16 cellular contexts compared by ENCODE assay signal in the genomic region with DNA sequence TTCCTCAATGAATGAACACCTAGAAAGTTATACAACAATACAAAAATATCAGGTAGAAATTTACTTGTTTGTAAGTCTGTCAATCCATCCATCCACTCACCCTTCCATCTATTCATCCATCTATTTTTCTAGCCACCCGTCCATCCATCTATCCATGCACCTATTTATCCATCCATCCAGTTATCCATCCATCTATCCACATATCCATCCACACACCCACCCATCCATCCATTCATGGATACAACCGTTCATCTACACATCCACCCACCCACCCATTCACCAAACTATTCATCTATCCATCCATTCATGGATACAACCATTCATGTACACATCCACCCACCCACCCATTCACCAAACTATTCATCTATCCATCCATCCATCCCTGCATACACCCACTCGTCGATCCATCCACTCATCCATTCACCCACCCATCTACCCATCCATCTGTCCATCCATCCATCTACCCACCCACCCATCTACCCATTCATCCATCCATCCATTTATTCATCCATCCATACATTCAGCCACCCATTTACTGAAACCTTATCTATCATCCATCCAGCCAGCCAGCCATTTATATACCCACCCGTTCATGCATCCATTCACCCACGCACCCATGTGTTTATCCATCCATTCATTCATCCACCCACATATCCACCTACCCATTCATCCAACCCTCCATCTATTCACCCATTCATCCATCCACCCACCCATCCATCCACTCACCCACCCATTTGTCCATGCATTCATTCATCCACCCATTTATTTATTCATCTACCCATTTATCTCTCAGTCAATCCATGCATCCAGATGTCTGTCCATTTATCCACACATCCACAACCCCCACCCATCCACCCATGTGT. TPM values are rescaled to one million over a fixed set of nuclear protein-coding genes. Genes with fewer than 3 reads are reported as not detected.
DNase-seq lines count a peak whose midpoint lies in the region; TF ChIP-seq lines count a peak whose summit lies in the region.
"Had no signal": no experiment of that assay in that cellular context is flagged by ENCODE, and none has a peak within 500 bp of the region (broad histone marks: within the 10 kb centered on the region; RNA-seq: fewer than 3 reads in every experiment).

No MANE protein-coding gene starts in this region.

- H3K27ac ChIP-seq in hepatocyte = peak overlapping the region; percentile 62
- H3K27ac ChIP-seq: HL-60 had no signal

- no peaks in the 10 kb centered on the region for H3K9me2 ChIP-seq in hepatocyte (replicated peaks; ENCODE audit: insufficient read depth)

- intact Hi-C loops in activated CD4-positive, alpha-beta memory T cell treated with anti-CD3 and anti-CD28 coated beads for 36 hours (cut with micrococcal nuclease) = no loop called here
- intact Hi-C loops in posterior vena cava (cut with DNase I) = no loop called here

- H3K36me3 ChIP-seq in hepatocyte (replicated peaks; ENCODE audit: insufficient read depth, low read depth) = no peaks in the 10 kb centered on the region
- H3K36me3 ChIP-seq: BE2C had no signal

- peaks cover 19% of the 10 kb centered on the region for H3K4me1 ChIP-seq in hepatocyte (ENCODE audit: insufficient read depth)
- H3K4me1 ChIP-seq: BE2C had no signal

- WGBS in hepatocyte (ENCODE audit: low lambda C conversion rate, missing lambda C conversion rate) = 84% methylated on average over 6 of the region's 6 CpGs

- POLR2A ChIA-PET in activated CD4-positive, alpha-beta memory T cell treated with anti-CD3 and anti-CD28 coated beads for 36 hours (lab: Charles Lee) = no interaction called here
- POLR2A ChIA-PET in activated CD4-positive, alpha-beta memory T cell treated with anti-CD3 and anti-CD28 coated beads, Interleukin-2, amount 10 ng/mL, durations not matched to agents 7 days and 5 days (lab: Charles Lee) = no interaction called here

- H3K79me2 ChIP-seq in hepatocyte = no peaks in the 10 kb centered on the region

- H3K4me3 Mint-ChIP-seq in activated CD4-positive, alpha-beta memory T cell treated with anti-CD3 and anti-CD28 coated beads for 36 hours = no peak overlapping the region
- H3K4me3 Mint-ChIP-seq in activated CD4-positive, alpha-beta memory T cell treated with anti-CD3 and anti-CD28 coated beads, Interleukin-2, amount 10 ng/mL, durations not matched to agents 7 days and 5 days = no peak overlapping the region
- H3K4me3 Mint-ChIP-seq: CD4-positive, alpha-beta T cell; GM23338; HFFc6 had no signal

- H3K36me3 Mint-ChIP-seq in activated CD4-positive, alpha-beta memory T cell treated with anti-CD3 and anti-CD28 coated beads for 36 hours = peaks cover 5% of the 10 kb centered on the region
- H3K36me3 Mint-ChIP-seq in activated CD4-positive, alpha-beta memory T cell treated with anti-CD3 and anti-CD28 coated beads, Interleukin-2, amount 10 ng/mL, durations not matched to agents 7 days and 5 days (ENCODE audit: low read depth) = no peaks in the 10 kb centered on the region

- no peaks in the 10 kb centered on the region for H3K9me3 Mint-ChIP-seq in activated CD4-positive, alpha-beta memory T cell treated with anti-CD3 and anti-CD28 coated beads for 36 hours
- H3K9me3 Mint-ChIP-seq in activated CD4-positive, alpha-beta memory T cell treated with anti-CD3 and anti-CD28 coated beads, Interleukin-2, amount 10 ng/mL, durations not matched to agents 7 days and 5 days = peaks cover 3% of the 10 kb centered on the region
- H3K9me3 Mint-ChIP-seq: CD4-positive, alpha-beta T cell; GM23338; HFFc6 had no signal

- CTCF ChIA-PET in activated CD4-positive, alpha-beta memory T cell treated with anti-CD3 and anti-CD28 coated beads for 36 hours (lab: Charles Lee) = no interaction called here
- CTCF ChIA-PET in activated CD4-positive, alpha-beta memory T cell treated with anti-CD3 and anti-CD28 coated beads, Interleukin-2, amount 10 ng/mL, durations not matched to agents 7 days and 5 days (lab: Charles Lee) = no interaction called here

- H3K4me3 ChIP-seq in hepatocyte = no peak overlapping the region
- H3K4me3 ChIP-seq: GM23338 had no signal

- H3K27me3 ChIP-seq in hepatocyte = no peaks in the 10 kb centered on the region
- H3K27me3 ChIP-seq: BE2C had no signal

- no peaks in the 10 kb centered on the region for H3K27me3 Mint-ChIP-seq in activated CD4-positive, alpha-beta memory T cell treated with anti-CD3 and anti-CD28 coated beads for 36 hours
- H3K27me3 Mint-ChIP-seq in activated CD4-positive, alpha-beta memory T cell treated with anti-CD3 and anti-CD28 coated beads, Interleukin-2, amount 10 ng/mL, durations not matched to agents 7 days and 5 days = peaks cover 5% of the 10 kb centered on the region
- H3K27me3 Mint-ChIP-seq: CD4-positive, alpha-beta T cell had no signal

- H3K4me1 Mint-ChIP-seq in activated CD4-positive, alpha-beta memory T cell treated with anti-CD3 and anti-CD28 coated beads for 36 hours (ENCODE audit: low read depth) = no peaks in the 10 kb centered on the region
- H3K4me1 Mint-ChIP-seq in activated CD4-positive, alpha-beta memory T cell treated with anti-CD3 and anti-CD28 coated beads, Interleukin-2, amount 10 ng/mL, durations not matched to agents 7 days and 5 days = no peaks in the 10 kb centered on the region
- H3K4me1 Mint-ChIP-seq: GM23338 had no signal

- TF ChIP-seq CTCF in hepatocyte (IDR thresholded peaks at IDR 0.05; ENCODE audit: poor library complexity) = no peak

- DNase-seq in activated CD4-positive, alpha-beta memory T cell treated with anti-CD3 and anti-CD28 coated beads for 36 hours = no peak
- no peak for DNase-seq in activated CD4-positive, alpha-beta memory T cell treated with anti-CD3 and anti-CD28 coated beads, Interleukin-2, amount 10 ng/mL, durations not matched to agents 7 days and 5 days
- DNase-seq in hepatocyte (ENCODE audit: low spot score) = no peak
- peak; percentile 5 for DNase-seq in posterior vena cava (ENCODE audit: low spot score)
- DNase-seq in hippocampal formation (lab: John Stamatoyannopoulos, UW) = no peak
- no peak for DNase-seq in UCSD-AML1 (lab: John Stamatoyannopoulos, UW; ENCODE audit: unreplicated experiment)
- DNase-seq in activated naive CD4-positive, alpha-beta T cell treated with Interleukin-2 at 50 U/mL for 16 hours = no peak
- DNase-seq: 8988T; BE2C; C1 segment of cervical spinal cord; Caco-2; CD4-positive, alpha-beta T cell; HCEC 1CT; HFFc6 had no signal

- peak overlapping the region; percentile 42 for H3K27ac Mint-ChIP-seq in activated CD4-positive, alpha-beta memory T cell treated with anti-CD3 and anti-CD28 coated beads for 36 hours
- H3K27ac Mint-ChIP-seq in activated CD4-positive, alpha-beta memory T cell treated with anti-CD3 and anti-CD28 coated beads, Interleukin-2, amount 10 ng/mL, durations not matched to agents 7 days and 5 days = no peak overlapping the region
- H3K27ac Mint-ChIP-seq: CD4-positive, alpha-beta T cell; GM23338; HFFc6 had no signal

- peak overlapping the region; percentile 20 for H3K4me2 ChIP-seq in hepatocyte
- H3K4me2 ChIP-seq: GM23338 had no signal

- no peaks in the 10 kb centered on the region for H3K9me3 ChIP-seq in hepatocyte (ENCODE audit: low read depth)
- H3K9me3 ChIP-seq: BE2C, Caco-2 had no signal

- no peak overlapping the region for H2AFZ ChIP-seq in hepatocyte
- H2AFZ ChIP-seq: GM23338 had no signal

- no peaks in the 10 kb centered on the region for H4K20me1 ChIP-seq in hepatocyte (ENCODE audit: insufficient read depth, poor library complexity, severe bottlenecking)

RNA-seq across cellular contexts. Expression of a gene that starts 10.4 kb away (rescaled TPM):
- total RNA-seq in activated CD4-positive, alpha-beta memory T cell treated with anti-CD3 and anti-CD28 coated beads for 36 hours = 100 to 1,000 TPM; 282 to 283 TPM
- total RNA-seq in activated CD4-positive, alpha-beta memory T cell treated with anti-CD3 and anti-CD28 coated beads, Interleukin-2, amount 10 ng/mL, durations not matched to agents 7 days and 5 days = 100 to 1,000 TPM; 389 to 410 TPM
- total RNA-seq in hepatocyte = 329 and 362 TPM in 2 replicates
- polyA plus RNA-seq in hepatocyte = 565 and 637 TPM in 2 replicates
- total RNA-seq in posterior vena cava = 100 to 1,000 TPM; 298 to 369 TPM
